ENCODE assay signal across 23 cellular contexts in the genomic region with DNA sequence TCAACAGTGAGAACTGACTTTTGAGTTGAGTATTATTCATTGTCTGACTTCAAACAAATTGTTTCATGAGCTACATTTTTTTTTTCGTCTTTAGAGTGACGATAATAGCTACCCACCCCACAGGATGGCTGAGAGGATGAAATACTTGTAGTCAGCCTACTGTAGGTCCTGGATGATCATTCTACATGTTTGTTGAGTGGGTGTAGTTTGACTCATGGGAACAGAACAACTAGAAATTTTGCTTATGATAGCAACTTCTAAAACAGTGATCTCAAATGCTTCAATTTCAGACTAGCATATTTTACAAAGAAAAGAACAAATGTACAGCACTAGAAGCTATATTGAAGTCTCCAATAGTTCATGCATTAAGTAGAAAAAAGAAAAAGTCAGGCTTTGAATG.
"Had no signal": no experiment of that assay in that cellular context is flagged by ENCODE, and none has a peak within 500 bp of the region (broad histone marks: within the 10 kb centered on the region; RNA-seq: fewer than 3 reads in every experiment).

No MANE protein-coding gene starts in this region.

- H3K27me3 Mint-ChIP-seq: activated naive CD8-positive, alpha-beta T cell treated with anti-CD3 and anti-CD28 coated beads, Interleukin-2, amount 10 ng/mL, durations not matched to agents 7 days and 5 days; dendritic cell treated with granulocyte-macrophage colony-stimulating factor and Interleukin-4, amounts not matched to agents 40 ng/mL and 50 ng/mL, for 4 days; natural killer cell treated with Interleukin-12 subunit alpha and Interleukin-12 subunit beta and Interleukin-15 and Interleukin-18, amount 100 ng/mL, for 72 hours; progenitor cell of endocrine pancreas; T-helper 17 cell had no signal

- FAIRE-seq: endometrium, islet of Langerhans had no signal

- H3K4me3 Mint-ChIP-seq: activated naive CD4-positive, alpha-beta T cell treated with anti-CD3 and anti-CD28 coated beads for 36 hours; activated naive CD8-positive, alpha-beta T cell treated with anti-CD3 and anti-CD28 coated beads, Interleukin-2, amount 10 ng/mL, durations not matched to agents 7 days and 5 days; dendritic cell treated with granulocyte-macrophage colony-stimulating factor and Interleukin-4, amounts not matched to agents 40 ng/mL and 50 ng/mL, for 4 days; natural killer cell treated with Interleukin-12 subunit alpha and Interleukin-12 subunit beta and Interleukin-15 and Interleukin-18, amount 100 ng/mL, for 72 hours; T-helper 17 cell had no signal

- ATAC-seq: esophagus mucosa; gastrocnemius medialis; left ventricle myocardium superior; natural killer cell treated with Interleukin-12 subunit alpha and Interleukin-12 subunit beta and Interleukin-15 and Interleukin-18, amount 100 ng/mL, for 72 hours; T-helper 17 cell; upper lobe of right lung had no signal

- H3K36me3 Mint-ChIP-seq: activated naive CD8-positive, alpha-beta T cell treated with anti-CD3 and anti-CD28 coated beads, Interleukin-2, amount 10 ng/mL, durations not matched to agents 7 days and 5 days; natural killer cell treated with Interleukin-12 subunit alpha and Interleukin-12 subunit beta and Interleukin-15 and Interleukin-18, amount 100 ng/mL, for 72 hours had no signal

- H3K36me3 ChIP-seq: gastrocnemius medialis, upper lobe of right lung had no signal

- H3K27ac Mint-ChIP-seq: activated naive CD4-positive, alpha-beta T cell treated with anti-CD3 and anti-CD28 coated beads for 36 hours; activated naive CD8-positive, alpha-beta T cell treated with anti-CD3 and anti-CD28 coated beads, Interleukin-2, amount 10 ng/mL, durations not matched to agents 7 days and 5 days; dendritic cell treated with granulocyte-macrophage colony-stimulating factor and Interleukin-4, amounts not matched to agents 40 ng/mL and 50 ng/mL, for 4 days; natural killer cell treated with Interleukin-12 subunit alpha and Interleukin-12 subunit beta and Interleukin-15 and Interleukin-18, amount 100 ng/mL, for 72 hours; progenitor cell of endocrine pancreas; T-helper 17 cell had no signal

- H3K4me1 Mint-ChIP-seq: activated naive CD8-positive, alpha-beta T cell treated with anti-CD3 and anti-CD28 coated beads, Interleukin-2, amount 10 ng/mL, durations not matched to agents 7 days and 5 days; T-helper 17 cell had no signal

- H3K9me3 ChIP-seq: gastrocnemius medialis, upper lobe of right lung had no signal

- DNase-seq: activated CD4-positive, alpha-beta T cell treated with anti-CD3 and anti-CD28 coated beads for 4 hours; activated CD4-positive, alpha-beta T cell treated with anti-CD3 and anti-CD28 coated beads, Interleukin-2, amount 50 U/mL, for 48 hours; activated CD4-positive, CD25-positive, alpha-beta regulatory T cell; activated naive CD4-positive, alpha-beta T cell treated with anti-CD3 and anti-CD28 coated beads for 36 hours; activated naive CD8-positive, alpha-beta T cell treated with anti-CD3 and anti-CD28 coated beads, Interleukin-2, amount 10 ng/mL, durations not matched to agents 7 days and 5 days; activated T-cell treated with anti-CD3 and anti-CD28 coated beads, Interleukin-2, amount 50 U/mL, for 48 hours; amniotic stem cell; effector CD4-positive, alpha-beta T cell; gastrocnemius medialis; hippocampal formation; left ventricle myocardium superior; mammary epithelial cell; retina; stimulated activated CD4-positive, alpha-beta T cell treated with anti-CD3 and anti-CD28 coated beads, Interleukin-4, amount 100 ng/mL, for 24 hours; stimulated activated naive CD4-positive, alpha-beta T cell treated with Interleukin-2 at 50 U/mL for 16 hours; T-helper 17 cell; upper lobe of right lung had no signal

- H3K4me1 ChIP-seq: gastrocnemius medialis, upper lobe of right lung had no signal

- H3K9me3 Mint-ChIP-seq: activated naive CD8-positive, alpha-beta T cell treated with anti-CD3 and anti-CD28 coated beads, Interleukin-2, amount 10 ng/mL, durations not matched to agents 7 days and 5 days had no signal

- H3K27me3 ChIP-seq: gastrocnemius medialis, upper lobe of right lung had no signal

- H3K27ac ChIP-seq: gastrocnemius medialis, upper lobe of right lung had no signal

- H3K4me3 ChIP-seq: gastrocnemius medialis, upper lobe of right lung had no signal
